In the genomic region with DNA sequence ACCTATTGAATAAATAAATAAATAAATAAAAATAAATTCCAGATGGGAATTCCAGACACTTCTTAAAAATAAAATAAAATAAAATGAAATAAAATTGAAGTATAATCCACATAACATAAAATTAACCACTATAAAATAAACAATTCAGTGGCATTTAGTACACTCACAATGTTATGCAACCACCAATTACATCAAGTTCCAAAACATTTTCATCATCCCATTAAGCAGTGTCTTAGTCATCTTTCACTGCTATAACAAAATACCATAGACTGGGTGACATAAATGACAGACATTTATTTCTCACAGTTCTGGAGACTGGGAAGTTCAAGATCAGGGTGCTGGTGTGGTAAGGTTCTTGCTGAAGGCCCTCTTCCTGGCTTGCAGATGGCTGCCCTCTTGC, we compare ENCODE assay signal across 20 cellular contexts. TPM values are rescaled to one million over a fixed set of nuclear protein-coding genes. Genes with fewer than 3 reads are reported as not detected.
DNase-seq lines count a peak whose midpoint lies in the region; ATAC-seq and TF ChIP-seq lines count a peak whose summit lies in the region.
"Had no signal": no experiment of that assay in that cellular context is flagged by ENCODE, and none has a peak within 500 bp of the region (broad histone marks: within the 10 kb centered on the region; RNA-seq: fewer than 3 reads in every experiment).

No MANE protein-coding gene starts in this region.

- H3K4me3 ChIP-seq in A673 (ENCODE audit: low read depth, low read length, poor library complexity, severe bottlenecking) = no peak overlapping the region
- no peak overlapping the region for H3K4me3 ChIP-seq in GM23248
- H3K4me3 ChIP-seq in fibroblast of villous mesenchyme (ENCODE audit: low read depth, low read length) = no peak overlapping the region
- H3K4me3 ChIP-seq in HAP-1 = no peak overlapping the region
- H3K4me3 ChIP-seq: A549 had no signal

- POLR2A ChIA-PET in A673 (lab: Charles Lee; ENCODE audit: low non-redundant PET) = no interaction called here

- no peak overlapping the region for H3K9ac ChIP-seq in GM23248

- H3K79me2 ChIP-seq in GM23248 (ENCODE audit: insufficient read depth) = no peaks in the 10 kb centered on the region

- no TSS peak for BruUV-seq in A673 (replicated peaks; lab: Mats Ljungman, UMichigan)

- H3K9me2 ChIP-seq in GM23248 (ENCODE audit: insufficient read depth) = no peaks in the 10 kb centered on the region

- H3K36me3 ChIP-seq in A673 (ENCODE audit: insufficient read depth, low read length, poor library complexity, severe bottlenecking) (peaks cover 5% of the 10 kb centered on the region), GM23248 (ENCODE audit: low read depth) (no peaks in the 10 kb centered on the region), HAP-1 (replicated peaks) (no peaks in the 10 kb centered on the region)
- H3K36me3 ChIP-seq: BE2C had no signal

- H4K20me1 ChIP-seq in GM23248 (ENCODE audit: insufficient read depth) = no peaks in the 10 kb centered on the region

- H3K27ac ChIP-seq in A673 (ENCODE audit: low read depth, low read length, poor library complexity, severe bottlenecking) = peak overlapping the region; percentile 84
- no peak overlapping the region for H3K27ac ChIP-seq in GM23248
- H3K27ac ChIP-seq: A549 had no signal

- peaks cover 21% of the 10 kb centered on the region for H3K9me3 ChIP-seq in A673 (ENCODE audit: low read depth, low read length, poor library complexity, severe bottlenecking)
- no peaks in the 10 kb centered on the region for H3K9me3 ChIP-seq in GM23248 (ENCODE audit: low read depth)
- no peaks in the 10 kb centered on the region for H3K9me3 ChIP-seq in HAP-1
- H3K9me3 ChIP-seq: BE2C had no signal

- TF ChIP-seq CTCF in A673 (conservative IDR thresholded peaks at IDR 0.05; ENCODE audit: low read depth, low read length) (no peak), fibroblast of villous mesenchyme (IDR thresholded peaks at IDR 0.05; ENCODE audit: insufficient read depth, low read depth, low read length) (no peak)

- no peaks in the 10 kb centered on the region for H3F3A ChIP-seq in GM23248 (ENCODE audit: insufficient read depth)

- intact Hi-C loops in A673 (cut with micrococcal nuclease; ENCODE audit: unreplicated experiment) = loop anchor here (5.0 kb wide), 1 partner anchor 477 kb away; no protein-coding TSS in a partner anchor

- H3K4me1 ChIP-seq in A673 (ENCODE audit: insufficient read depth, low read length, poor library complexity, severe bottlenecking) (no peaks in the 10 kb centered on the region), GM23248 (ENCODE audit: insufficient read depth) (no peaks in the 10 kb centered on the region), HAP-1 (no peaks in the 10 kb centered on the region)
- H3K4me1 ChIP-seq: A549, BE2C had no signal

- H2AFZ ChIP-seq in GM23248 = no peak overlapping the region

- H3K4me2 ChIP-seq in GM23248 (ENCODE audit: unreplicated experiment) = no peak overlapping the region
- H3K4me2 ChIP-seq: A549 had no signal

- in situ Hi-C loops in GM23248 (cut with MboI) (no loop called here), HAP-1 (cut with MboI; ENCODE audit: low sequenced_read_pairs) (no loop called here)

- DNase-seq in A673 (ENCODE audit: low spot score) = peak; percentile 47
- peak; percentile 7 for DNase-seq in GM23248
- peak; percentile 37 for DNase-seq in amniotic epithelial cell (ENCODE audit: low read depth)
- DNase-seq in fibroblast of villous mesenchyme (ENCODE audit: low read depth) = peak; percentile 8
- no peak for DNase-seq in HAP-1 (ENCODE audit: low spot score in 2 of 2)
- DNase-seq: BE2C; DMS53; GOT3; NCI-H1105; NCI-H146; NCI-H2029; NCI-H226; NCI-H524; NCI-H774; NK-92 treated with Interleukin-12 subunit alpha and Interleukin-12 subunit beta, amount 100 ng/mL, for 24 hours; OCI-M1; SW 1271 had no signal

- no peak for ATAC-seq in GM18861 (IDR thresholded peaks at IDR 0.05; ENCODE audit: unreplicated experiment)
- no peak for ATAC-seq in GM18511 (IDR thresholded peaks at IDR 0.05; ENCODE audit: unreplicated experiment)
- ATAC-seq: A549 had no signal

- H3K27me3 ChIP-seq in A673 (replicated peaks; ENCODE audit: insufficient read depth, low read depth, low read length, poor library complexity) = no peaks in the 10 kb centered on the region
- H3K27me3 ChIP-seq in GM23248 (replicated peaks; ENCODE audit: insufficient read depth) = no peaks in the 10 kb centered on the region
- H3K27me3 ChIP-seq in HAP-1 (ENCODE audit: low read depth) = no peaks in the 10 kb centered on the region
- H3K27me3 ChIP-seq: BE2C had no signal

- CTCF ChIA-PET in A673 (lab: Charles Lee) = no interaction called here

RNA-seq across cellular contexts. Expression of gene PROKR1, which starts 22.6 kb away (rescaled TPM):
- 15.7 and 19.6 TPM in 2 replicates for total RNA-seq in A673 (2021)
- 0.11 TPM in 1 of 2 replicates, not detected in the other for total RNA-seq in GM23248 (2014; rRNA removed; shearing (Covaris generic))
- not detected in 2 replicates for polyA plus RNA-seq in GM23248 (2016; fragmentation: Nextera tagmentation; extraction: Ambion mirVana)
- total RNA-seq in fibroblast of villous mesenchyme = not detected in 2 replicates
- polyA plus RNA-seq: A549 had no signal

Comparison
In these comparisons a context has a peak if more than half of its experiments do, and no peak if none do; other contexts are left out.
1. DNase-seq: peak in A673 (single experiment), GM23248 (single experiment), amniotic epithelial cell (single experiment) and fibroblast of villous mesenchyme (single experiment); none in HAP-1 (0 of 2).
2. RNA of gene PROKR1, which starts 22.6 kb away (total RNA-seq): 15.7 to 19.6 TPM in A673; 0.11 TPM in GM23248 and not detected in fibroblast of villous mesenchyme; every median in the first group is over 10 times any median in the second.